Comparison of ENCODE assay signal across 1 cellular context in genomic region chr16:66479661-66480264, GRCh38.
TF ChIP-seq lines count a peak whose summit lies in the region.

No MANE protein-coding gene starts in this region.

TF ChIP-seq in HepG2, 621 proteins besides CTCF, POLR2A, EP300 and RAD21:
- TF ChIP-seq SUZ12 (IDR thresholded peaks at IDR 0.05; ENCODE audit: low read depth, low read length) (no peak), ZNF280B (CRISPR knock-in tag; IDR thresholded peaks at IDR 0.05; ENCODE audit: borderline replicate concordance) (peak; percentile 40; the same call in 1 of the 2 replicates)
